ENCODE assay signal across 22 cellular contexts in the genomic region with DNA sequence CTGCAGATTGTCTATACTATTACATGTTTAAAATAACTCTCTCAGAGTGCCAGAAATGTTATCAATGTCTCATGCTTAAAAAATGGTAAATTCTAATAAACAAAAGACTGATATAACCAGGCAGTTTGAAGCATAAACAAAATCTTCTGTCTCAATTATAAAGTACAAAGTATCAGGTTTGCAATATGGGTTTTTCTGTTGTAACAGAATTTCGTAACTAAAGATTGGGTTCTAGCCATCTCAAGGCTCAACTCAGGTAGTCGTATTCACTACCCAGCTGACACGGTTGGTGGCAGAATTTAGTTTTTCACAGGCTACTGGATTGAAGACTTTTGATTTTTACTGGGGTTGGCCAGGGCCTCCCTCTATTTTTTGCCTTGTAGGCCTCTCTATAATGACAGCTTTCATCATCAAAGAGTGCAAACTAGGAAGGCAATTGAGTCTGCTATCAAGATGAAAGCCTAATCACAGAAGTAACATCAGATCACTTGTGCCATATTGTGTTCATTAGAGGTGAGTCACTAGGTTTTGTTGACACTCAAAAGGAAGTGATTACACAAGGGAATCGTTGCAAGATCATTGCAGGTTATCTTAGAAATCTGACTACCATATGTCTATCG. TPM values are rescaled to one million over a fixed set of nuclear protein-coding genes. Genes with fewer than 3 reads are reported as not detected.
DNase-seq lines count a peak whose midpoint lies in the region; ATAC-seq, FAIRE-seq and TF ChIP-seq lines count a peak whose summit lies in the region.
"Had no signal": no experiment of that assay in that cellular context is flagged by ENCODE, and none has a peak within 500 bp of the region (broad histone marks: within the 10 kb centered on the region; RNA-seq: fewer than 3 reads in every experiment).

No MANE protein-coding gene starts in this region.

- H3K4me1 ChIP-seq in endocrine pancreas (ENCODE audit: control insufficient read depth, insufficient read depth, low read length) (peaks cover 9% of the 10 kb centered on the region), mucosa of descending colon (ENCODE audit: low read depth) (peaks cover 15% of the 10 kb centered on the region)

- ATAC-seq in mucosa of descending colon, result peak; percentile 43

- H3K9ac ChIP-seq in endocrine pancreas (ENCODE audit: control insufficient read depth, insufficient read depth, low read length), result no peak overlapping the region

- H3K4me3 Mint-ChIP-seq in activated naive CD4-positive, alpha-beta T cell treated with anti-CD3 and anti-CD28 coated beads, Interleukin-2, amount 10 ng/mL, durations not matched to agents 7 days and 5 days, result no peak overlapping the region
- H3K4me3 Mint-ChIP-seq: CD4-positive, CD25-positive, alpha-beta regulatory T cell had no signal

- no peaks in the 10 kb centered on the region for H3K9me3 ChIP-seq in endocrine pancreas (ENCODE audit: control insufficient read depth, low read length)
- H3K9me3 ChIP-seq in mucosa of descending colon, result no peaks in the 10 kb centered on the region
- H3K9me3 ChIP-seq: tibial artery had no signal

- DNase-seq in NCI-H1436 treated with DMSO at 0.1 percent for 48 hours (lab: John Stamatoyannopoulos, UW) (peak; percentile 11), NCI-H1436 (lab: John Stamatoyannopoulos, UW) (no peak), LoVo (ENCODE audit: low spot score) (peak; percentile 78), mucosa of descending colon (no peak), D721Med (ENCODE audit: insufficient read length, low spot score) (no peak), cortex of kidney (lab: John Stamatoyannopoulos, UW) (no peak)
- no peak for DNase-seq in activated naive CD4-positive, alpha-beta T cell treated with anti-CD3 and anti-CD28 coated beads, Interleukin-2, amount 10 ng/mL, durations not matched to agents 7 days and 5 days
- DNase-seq: activated effector memory CD4-positive, alpha-beta T cell treated with anti-CD3 and anti-CD28 coated beads, Interleukin-2, amount 50 U/mL, for 16 hours; aorta; CD4-positive, CD25-positive, alpha-beta regulatory T cell; GOT3; islet precursor cell; NCI-H1105; NCI-H524; nucleus accumbens; tibial artery; WERI-Rb-1 had no signal

- H3K27me3 ChIP-seq in endocrine pancreas (ENCODE audit: control insufficient read depth, insufficient read depth, low read length), result no peaks in the 10 kb centered on the region
- H3K27me3 ChIP-seq: tibial artery had no signal

- H3K4me3 ChIP-seq in endocrine pancreas (ENCODE audit: control insufficient read depth, insufficient read depth, low read length), result peak overlapping the region; percentile 3
- H3K4me3 ChIP-seq in mucosa of descending colon, result no peak overlapping the region
- H3K4me3 ChIP-seq: tibial artery had no signal

- FAIRE-seq in D721Med (lab: Jason Lieb, UNC), result no peak
- FAIRE-seq: colon, GM12891 had no signal

- no peaks in the 10 kb centered on the region for H3K9me3 Mint-ChIP-seq in activated naive CD4-positive, alpha-beta T cell treated with anti-CD3 and anti-CD28 coated beads, Interleukin-2, amount 10 ng/mL, durations not matched to agents 7 days and 5 days

- CTCF ChIA-PET in activated naive CD4-positive, alpha-beta T cell treated with anti-CD3 and anti-CD28 coated beads, Interleukin-2, amount 10 ng/mL, durations not matched to agents 7 days and 5 days (lab: Charles Lee), result no interaction called here

- intact Hi-C loops in mucosa of descending colon (cut with DNase I, micrococcal nuclease), result no loop called here

- no peaks in the 10 kb centered on the region for H3K36me3 Mint-ChIP-seq in activated naive CD4-positive, alpha-beta T cell treated with anti-CD3 and anti-CD28 coated beads, Interleukin-2, amount 10 ng/mL, durations not matched to agents 7 days and 5 days
- H3K36me3 Mint-ChIP-seq: CD4-positive, CD25-positive, alpha-beta regulatory T cell had no signal

- no peak for TF ChIP-seq CTCF in mucosa of descending colon (IDR thresholded peaks at IDR 0.05)
- no peak for TF ChIP-seq CTCF in D721Med (IDR thresholded peaks at IDR 0.05; ENCODE audit: insufficient read depth, missing control alignments)

- H3K27ac Mint-ChIP-seq in activated naive CD4-positive, alpha-beta T cell treated with anti-CD3 and anti-CD28 coated beads, Interleukin-2, amount 10 ng/mL, durations not matched to agents 7 days and 5 days, result no peak overlapping the region

- peaks cover 15% of the 10 kb centered on the region for H3K4me1 Mint-ChIP-seq in activated naive CD4-positive, alpha-beta T cell treated with anti-CD3 and anti-CD28 coated beads, Interleukin-2, amount 10 ng/mL, durations not matched to agents 7 days and 5 days

- no peaks in the 10 kb centered on the region for H3K36me3 ChIP-seq in endocrine pancreas (ENCODE audit: control insufficient read depth, insufficient read depth, low read length)
- H3K36me3 ChIP-seq in mucosa of descending colon (ENCODE audit: low read depth), result no peaks in the 10 kb centered on the region
- H3K36me3 ChIP-seq: tibial artery had no signal

- H3K27me3 Mint-ChIP-seq in activated naive CD4-positive, alpha-beta T cell treated with anti-CD3 and anti-CD28 coated beads, Interleukin-2, amount 10 ng/mL, durations not matched to agents 7 days and 5 days, result peaks cover 23% of the 10 kb centered on the region

RNA-seq across cellular contexts. Expression of a gene that starts 3.6 kb away (rescaled TPM):
- 1 to 10 TPM; 4.1 to 5.3 (median 4.5) TPM for total RNA-seq in mucosa of descending colon
- total RNA-seq: A172; CD4-positive, CD25-positive, alpha-beta regulatory T cell; G401 had no signal

RNA-seq across cellular contexts. Expression of a gene that starts 3.8 kb away (rescaled TPM):
- total RNA-seq in mucosa of descending colon, result 10 to 100 TPM; 12.8 to 19.5 (median 19.4) TPM
- total RNA-seq: G401 had no signal

RNA-seq across cellular contexts. Expression of a gene that starts 38.7 kb away (rescaled TPM):
- total RNA-seq in mucosa of descending colon, result 1 to 10 TPM in 1 of 3 donors, under 1 TPM in 2; 0.39 to 1.9 (median 0.52) TPM
- total RNA-seq: A172; CD4-positive, CD25-positive, alpha-beta regulatory T cell; G401 had no signal

Comparison
In these comparisons a context has a peak if more than half of its experiments do, and no peak if none do; other contexts are left out.
1. DNase-seq: peak in NCI-H1436 treated with DMSO at 0.1 percent for 48 hours (single experiment) and LoVo (single experiment); none in NCI-H1436 (single experiment), mucosa of descending colon (0 of 3), D721Med (single experiment), cortex of kidney (single experiment) and activated naive CD4-positive, alpha-beta T cell treated with anti-CD3 and anti-CD28 coated beads, Interleukin-2, amount 10 ng/mL, durations not matched to agents 7 days and 5 days (single experiment).